Comparison of ENCODE assay signal across 20 cellular contexts in genomic region chr4:169282429-169283113, GRCh38. TPM values are rescaled to one million over a fixed set of nuclear protein-coding genes. Genes with fewer than 3 reads are reported as not detected.
DNase-seq lines count a peak whose midpoint lies in the region; ATAC-seq and TF ChIP-seq lines count a peak whose summit lies in the region.
"Had no signal": no experiment of that assay in that cellular context is flagged by ENCODE, and none has a peak within 500 bp of the region (broad histone marks: within the 10 kb centered on the region; RNA-seq: fewer than 3 reads in every experiment).

No MANE protein-coding gene starts in this region.

- no peaks in the 10 kb centered on the region for H3K9me3 ChIP-seq in AG04450 (ENCODE audit: control insufficient read depth, insufficient read depth, low read length)
- H3K9me3 ChIP-seq: SJCRH30, stomach, upper lobe of right lung had no signal

- no peak for ATAC-seq in GM21529 (IDR thresholded peaks at IDR 0.05; ENCODE audit: unreplicated experiment)
- ATAC-seq: CD8-positive, alpha-beta T cell; upper lobe of right lung had no signal

- CTCF ChIA-PET in AG04450 (lab: Charles Lee) = interaction anchor here (1.4 kb wide), 1 partner anchor 14 kb away, joined by 4 read pairs; no protein-coding TSS in a partner anchor

- in situ Hi-C loops in brain microvascular endothelial cell (cut with HindIII; ENCODE audit: low pct_ligation_motif_present, low sequenced_read_pairs) = no loop called here

- POLR2A ChIA-PET in AG04450 (lab: Yijun Ruan, JAX) = interaction anchor here (1.5 kb wide), 1 partner anchor 28 kb away, joined by 4 read pairs; no protein-coding TSS in a partner anchor

- no peaks in the 10 kb centered on the region for H3K36me3 ChIP-seq in brain microvascular endothelial cell (replicated peaks)
- H3K36me3 ChIP-seq: neural progenitor cell, SJCRH30, stomach, upper lobe of right lung had no signal

- TF ChIP-seq CTCF in AG04450 (IDR thresholded peaks at IDR 0.05; ENCODE audit: low read depth, low read length) (no peak), brain microvascular endothelial cell (IDR thresholded peaks at IDR 0.05; ENCODE audit: low read depth, low read length, missing control alignments) (no peak)

- H3K27ac ChIP-seq in AG04450 (ENCODE audit: low read depth, low read length) = peak overlapping the region; percentile 88
- peak overlapping the region; percentile 68 for H3K27ac ChIP-seq in brain microvascular endothelial cell
- H3K27ac ChIP-seq: coronary artery, neural progenitor cell, SJCRH30, upper lobe of right lung had no signal

- DNase-seq in AG04450 (ENCODE audit: low read depth, low spot score) = no peak
- DNase-seq in LHCN-M2 (ENCODE audit: low read depth) = peak; percentile 45
- DNase-seq in brain microvascular endothelial cell = no peak
- peak; percentile 53 for DNase-seq in kidney tubule cell (ENCODE audit: low spot score)
- no peak for DNase-seq in medulla oblongata (ENCODE audit: extremely low spot score)
- no peak for DNase-seq in CD1c-positive myeloid dendritic cell (ENCODE audit: extremely low spot score)
- no peak for DNase-seq in GM19238 (ENCODE audit: insufficient read length, low spot score)
- DNase-seq: activated CD4-positive, alpha-beta T cell treated with anti-CD3 and anti-CD28 coated beads for 4 hours; activated CD8-positive, alpha-beta memory T cell treated with anti-CD3 and anti-CD28 coated beads, Interleukin-2, amount 50 U/mL, for 48 hours; activated naive CD4-positive, alpha-beta T cell treated with Interleukin-2 at 50 U/mL for 16 hours; CD8-positive, alpha-beta T cell; DND-41; NCI-H1930; NCI-H446 treated with DMSO at 0.1 percent for 48 hours; SJCRH30; stomach; upper lobe of right lung had no signal

- H3K27me3 ChIP-seq in AG04450 (ENCODE audit: control insufficient read depth, insufficient read depth, low read length) = no peaks in the 10 kb centered on the region
- H3K27me3 ChIP-seq in brain microvascular endothelial cell (replicated peaks) = no peaks in the 10 kb centered on the region
- H3K27me3 ChIP-seq: neural progenitor cell, SJCRH30, stomach, upper lobe of right lung had no signal

- H3K4me3 ChIP-seq in AG04450 (ENCODE audit: low read depth, low read length) (no peak overlapping the region), brain microvascular endothelial cell (ENCODE audit: low read depth, low read length) (no peak overlapping the region)
- H3K4me3 ChIP-seq: coronary artery, neural progenitor cell, SJCRH30, stomach, upper lobe of right lung had no signal

RNA-seq across cellular contexts. Expression of gene SH3RF1, which starts 11.8 kb away (rescaled TPM):
- polyA plus RNA-seq in AG04450 (2011; rRNA removed) = 10.4 and 11.0 TPM in 2 replicates
- 48.5 and 54.1 TPM in 2 replicates for polyA minus RNA-seq in AG04450 (2011; rRNA and poly(A)+ RNA removed)
- 9.2 and 10.5 TPM in 2 replicates for total RNA-seq in LHCN-M2 (2014; rRNA removed)
- 12.1 TPM for polyA plus RNA-seq in LHCN-M2 (2012)
- total RNA-seq: CD8-positive, alpha-beta T cell had no signal

Comparison
In these comparisons a context has a peak if more than half of its experiments do, and no peak if none do; other contexts are left out.
1. DNase-seq: peak in LHCN-M2 (single experiment) and kidney tubule cell (single experiment); none in AG04450 (single experiment), brain microvascular endothelial cell (single experiment), medulla oblongata (single experiment), CD1c-positive myeloid dendritic cell (single experiment) and GM19238 (single experiment).